ENCODE assay signal across 13 cellular contexts in genomic region chr13:106104281-106104901, GRCh38.
DNase-seq lines count a peak whose midpoint lies in the region; ATAC-seq, FAIRE-seq and TF ChIP-seq lines count a peak whose summit lies in the region.
"Had no signal": no experiment of that assay in that cellular context is flagged by ENCODE, and none has a peak within 500 bp of the region (broad histone marks: within the 10 kb centered on the region; RNA-seq: fewer than 3 reads in every experiment).

No MANE protein-coding gene starts in this region.

- H3K27ac Mint-ChIP-seq in osteocyte (ENCODE audit: unreplicated experiment), result peak overlapping the region; percentile 90
- H3K27ac Mint-ChIP-seq: dendritic cell treated with granulocyte-macrophage colony-stimulating factor and Interleukin-4, amounts not matched to agents 40 ng/mL and 50 ng/mL, for 4 days had no signal

- 89 to 93% methylated on average over 3 of the region's 3 CpGs for WGBS in testis, 2 donors

- H3K36me3 ChIP-seq in PC-9 (ENCODE audit: low read depth), result no peaks in the 10 kb centered on the region
- no peaks in the 10 kb centered on the region for H3K36me3 ChIP-seq in endothelial cell of umbilical vein (ENCODE audit: control insufficient read depth in 2 of 2, extremely low read depth in 1 of 2, insufficient read depth in 2 of 2, low read length in 2 of 2)
- no peaks in the 10 kb centered on the region for H3K36me3 ChIP-seq in testis (ENCODE audit: low read depth, missing control alignments)

- no peak for TF ChIP-seq CTCF in PC-9 (conservative IDR thresholded peaks at IDR 0.05)
- no peak for TF ChIP-seq CTCF in endothelial cell of umbilical vein (IDR thresholded peaks at IDR 0.05; ENCODE audit: extremely low read depth in 1 of 2, insufficient read depth in 1 of 2, low read depth in 1 of 2, low read length in 2 of 2)
- no peak for TF ChIP-seq CTCF in osteocyte (IDR thresholded peaks at IDR 0.05)
- no peak for TF ChIP-seq CTCF in testis (IDR thresholded peaks at IDR 0.05)

- H3K27me3 ChIP-seq in PC-9 (ENCODE audit: insufficient read depth, low read depth) (no peaks in the 10 kb centered on the region), endothelial cell of umbilical vein (ENCODE audit: control insufficient read depth in 2 of 2, insufficient read depth in 2 of 2, low read length in 2 of 2) (no peaks in the 10 kb centered on the region), testis (no peaks in the 10 kb centered on the region)

- no peak overlapping the region for H3K9ac ChIP-seq in endothelial cell of umbilical vein (replicated peaks; ENCODE audit: extremely low read depth, insufficient read depth, low read length)

- H3K4me1 ChIP-seq in PC-9 (replicated peaks; ENCODE audit: insufficient read depth), result peaks cover 55% of the 10 kb centered on the region
- peaks cover 28% of the 10 kb centered on the region for H3K4me1 ChIP-seq in endothelial cell of umbilical vein (ENCODE audit: control insufficient read depth, extremely low read depth, insufficient read depth, low read length)
- peaks cover 3% of the 10 kb centered on the region for H3K4me1 ChIP-seq in testis

- dilution Hi-C loops in endothelial cell of umbilical vein (cut with MboI; ENCODE audit: extremely low pct_ligation_motif_present, low sequenced_read_pairs), result no loop called here

- H4K20me1 ChIP-seq in PC-9 (ENCODE audit: insufficient read depth), result no peaks in the 10 kb centered on the region
- H4K20me1 ChIP-seq in endothelial cell of umbilical vein (replicated peaks; ENCODE audit: control insufficient read depth, extremely low read depth, insufficient read depth, low read length), result no peaks in the 10 kb centered on the region

- CTCF ChIA-PET in PC-9 (lab: Charles Lee), result interaction anchor here (0.6 kb wide), 1 partner anchor 428 kb away, joined by 3 read pairs; no protein-coding TSS in a partner anchor
- CTCF ChIA-PET in endothelial cell of umbilical vein (lab: Charles Lee), result interaction anchor here (1.2 to 3.4 kb wide), 3 partner anchors 12 to 428 kb away, joined by 3 to 16 read pairs (median 4); no protein-coding TSS in a partner anchor

- BruUV-seq in PC-9 (replicated peaks; lab: Mats Ljungman, UMichigan) (TSS peak; percentile 68), endothelial cell of umbilical vein (replicated peaks; lab: Mats Ljungman, UMichigan) (TSS peak; percentile 83)

- DNase-seq in GM03348 (ENCODE audit: low spot score) (peak; percentile 78), PC-9 (peak; percentile 74 to 95), endothelial cell of umbilical vein (ENCODE audit: low read depth, low spot score) (peak; percentile 83), osteocyte (ENCODE audit: extremely low spot score, unreplicated experiment) (no peak), NCI-H2171 (lab: John Stamatoyannopoulos, UW) (no peak), testis (no peak)
- no peak for DNase-seq in activated CD4-positive, alpha-beta T cell treated with anti-CD3 and anti-CD28 coated beads, Interleukin-2, amount 50 U/mL, for 48 hours
- DNase-seq: activated T-cell treated with anti-CD3 and anti-CD28 coated beads, Interleukin-2, amount 50 U/mL, for 1 hour; NCI-H510A treated with DMSO at 0.1 percent for 48 hours had no signal

- peak overlapping the region; percentile 6; the same call in 1 of the 2 replicates for H3K4me3 ChIP-seq in PC-9
- no peak overlapping the region for H3K4me3 ChIP-seq in endothelial cell of umbilical vein (replicated peaks in 1 of 3; ENCODE audit: insufficient read depth in 1 of 3, low read depth in 1 of 3, low read length in 3 of 3)
- H3K4me3 ChIP-seq in testis, result no peak overlapping the region

- H3K4me3 Mint-ChIP-seq in osteocyte (ENCODE audit: unreplicated experiment), result peak overlapping the region; percentile 23
- H3K4me3 Mint-ChIP-seq: dendritic cell treated with granulocyte-macrophage colony-stimulating factor and Interleukin-4, amounts not matched to agents 40 ng/mL and 50 ng/mL, for 4 days had no signal

- no peaks in the 10 kb centered on the region for H3K9me2 ChIP-seq in PC-9 (ENCODE audit: insufficient read depth)

- no peaks in the 10 kb centered on the region for H3K9me1 ChIP-seq in endothelial cell of umbilical vein (replicated peaks; ENCODE audit: control insufficient read depth, extremely low read depth, insufficient read depth, low read length)

- H2AFZ ChIP-seq in PC-9 (peak overlapping the region; percentile 50; the same call in 1 of the 2 replicates), endothelial cell of umbilical vein (ENCODE audit: low read depth, low read length) (no peak overlapping the region)

- no peaks in the 10 kb centered on the region for H3K9me3 Mint-ChIP-seq in osteocyte (ENCODE audit: unreplicated experiment)
- H3K9me3 Mint-ChIP-seq: dendritic cell treated with granulocyte-macrophage colony-stimulating factor and Interleukin-4, amounts not matched to agents 40 ng/mL and 50 ng/mL, for 4 days had no signal

- no peak for TF ChIP-seq POLR2A in endothelial cell of umbilical vein (IDR thresholded peaks at IDR 0.05; ENCODE audit: low read depth, low read length)
- no peak for TF ChIP-seq POLR2A in testis (IDR thresholded peaks at IDR 0.05)

- no peaks in the 10 kb centered on the region for H3K27me3 Mint-ChIP-seq in osteocyte (ENCODE audit: unreplicated experiment)
- H3K27me3 Mint-ChIP-seq: dendritic cell treated with granulocyte-macrophage colony-stimulating factor and Interleukin-4, amounts not matched to agents 40 ng/mL and 50 ng/mL, for 4 days had no signal

- ATAC-seq in HG03439 (IDR thresholded peaks at IDR 0.05; ENCODE audit: unreplicated experiment), result no peak
- ATAC-seq: left lobe of liver, sciatic nerve had no signal

- no peaks in the 10 kb centered on the region for H3K36me3 Mint-ChIP-seq in osteocyte (ENCODE audit: unreplicated experiment)

- H3K79me2 ChIP-seq in PC-9 (ENCODE audit: low read depth), result no peaks in the 10 kb centered on the region
- no peaks in the 10 kb centered on the region for H3K79me2 ChIP-seq in endothelial cell of umbilical vein (ENCODE audit: control insufficient read depth, insufficient read depth, low read length)

- intact Hi-C loops in PC-9 (cut with micrococcal nuclease; ENCODE audit: unreplicated experiment), result loop anchor here (1.0 to 5.0 kb wide), 6 partner anchors 47 to 332 kb away; no protein-coding TSS in a partner anchor
- intact Hi-C loops in endothelial cell of umbilical vein (cut with micrococcal nuclease), result loop anchor here (1.0 to 2.0 kb wide), 2 partner anchors 13 to 244 kb away; no protein-coding TSS in a partner anchor
- intact Hi-C loops in testis (cut with DNase I; ENCODE audit: low total_unique reads), result no loop called here

- H3K27ac ChIP-seq in PC-9 (peak overlapping the region; percentile 93), endothelial cell of umbilical vein (ENCODE audit: insufficient read depth, low read depth, low read length) (peak overlapping the region; percentile 68), testis (no peak overlapping the region)

- POLR2A ChIA-PET in PC-9 (lab: Charles Lee; ENCODE audit: unreplicated experiment) (interaction anchor here (0.6 to 0.7 kb wide), 4 partner anchors 244 to 1459 kb away, joined by 3 to 6 read pairs (median 4); no protein-coding TSS in a partner anchor), endothelial cell of umbilical vein (lab: Charles Lee) (interaction anchor here (0.6 kb wide), 2 partner anchors 109 to 496 kb away, joined by 3 read pairs; no protein-coding TSS in a partner anchor)

- peaks cover 30% of the 10 kb centered on the region for H3F3A ChIP-seq in PC-9 (ENCODE audit: insufficient read depth, low read depth)

- H3K4me2 ChIP-seq in PC-9, result peak overlapping the region; percentile 55
- H3K4me2 ChIP-seq in endothelial cell of umbilical vein (ENCODE audit: insufficient read depth, low read length), result no peak overlapping the region

- H3K4me1 Mint-ChIP-seq in osteocyte (ENCODE audit: unreplicated experiment), result peaks cover 70% of the 10 kb centered on the region

- H3K9me3 ChIP-seq in PC-9 (ENCODE audit: insufficient read depth, low read depth) (no peaks in the 10 kb centered on the region), endothelial cell of umbilical vein (replicated peaks; ENCODE audit: control insufficient read depth, insufficient read depth, low read length) (no peaks in the 10 kb centered on the region), testis (no peaks in the 10 kb centered on the region)

- peak; percentile 91 for FAIRE-seq in endothelial cell of umbilical vein (lab: Jason Lieb, UNC)

TF ChIP-seq in endothelial cell of umbilical vein, 7 proteins besides CTCF, POLR2A, EP300 and RAD21:
- TF ChIP-seq JUN (IDR thresholded peaks at IDR 0.05; ENCODE audit: borderline replicate concordance, insufficient read depth, insufficient read length, low read depth) (peak; percentile 88), FOS (IDR thresholded peaks at IDR 0.05; ENCODE audit: borderline replicate concordance, insufficient read depth, low read length) (peak; percentile 89), POLR2AphosphoS5 (IDR thresholded peaks at IDR 0.05; ENCODE audit: insufficient read depth, low read depth, low read length) (no peak), EZH2 (IDR thresholded peaks at IDR 0.05; ENCODE audit: borderline replicate concordance, low read depth, low read length, severe bottlenecking) (no peak), GATA2 (IDR thresholded peaks at IDR 0.05; ENCODE audit: insufficient read depth, insufficient read length, low read depth, low read length) (peak; percentile 84), MYC (IDR thresholded peaks at IDR 0.05; ENCODE audit: low read depth, low read length) (no peak)
TF ChIP-seq in endothelial cell of umbilical vein: peak in this region for 3.

Comparison
In these comparisons a context has a peak if more than half of its experiments do, and no peak if none do; other contexts are left out.
1. DNase-seq: peak in GM03348 (single experiment), PC-9 (2 of 2) and endothelial cell of umbilical vein (single experiment); none in osteocyte (single experiment), activated CD4-positive, alpha-beta T cell treated with anti-CD3 and anti-CD28 coated beads, Interleukin-2, amount 50 U/mL, for 48 hours (0 of 2), NCI-H2171 (single experiment) and testis (single experiment).
2. H3K27ac ChIP-seq: peak in PC-9 (single experiment) and endothelial cell of umbilical vein (single experiment); none in testis (0 of 2).